ENCODE assay signal across 27 cellular contexts in genomic region chr10:91517394-91517793, GRCh38.
"Had no signal": no experiment of that assay in that cellular context is flagged by ENCODE, and none has a peak within 500 bp of the region (broad histone marks: within the 10 kb centered on the region; RNA-seq: fewer than 3 reads in every experiment).

No MANE protein-coding gene starts in this region.

- H3K27me3 Mint-ChIP-seq: dendritic cell treated with granulocyte-macrophage colony-stimulating factor and Interleukin-4, amounts not matched to agents 40 ng/mL and 50 ng/mL, for 4 days had no signal

- H3K4me3 ChIP-seq: colonic mucosa, coronary artery, dorsolateral prefrontal cortex, esophagus muscularis mucosa, esophagus squamous epithelium, gastrocnemius medialis, gastroesophageal sphincter, heart left ventricle, heart right ventricle had no signal

- DNase-seq: colonic mucosa; cortex of kidney; dermis blood vessel endothelial cell; dorsolateral prefrontal cortex; effector CD4-positive, alpha-beta T cell; effector CD8-positive, alpha-beta T cell; effector memory CD4-positive, alpha-beta T cell; effector memory CD8-positive, alpha-beta T cell; endodermal cell; erythroblast; esophagus squamous epithelium; foreskin fibroblast; foreskin keratinocyte; foreskin melanocyte; gastrocnemius medialis; glutamatergic neuron; head of caudate nucleus; heart left ventricle; heart right ventricle had no signal

- H3K36me3 ChIP-seq: colonic mucosa, gastrocnemius medialis had no signal

- H3K27me3 ChIP-seq: colonic mucosa, dorsolateral prefrontal cortex, esophagus muscularis mucosa, esophagus squamous epithelium, foreskin keratinocyte, gastrocnemius medialis, gastroesophageal sphincter, heart left ventricle, heart right ventricle had no signal

- H3K9me3 Mint-ChIP-seq: effector memory CD8-positive, alpha-beta T cell; endodermal cell had no signal

- H3K9me3 ChIP-seq: colonic mucosa, esophagus squamous epithelium, gastrocnemius medialis, gastroesophageal sphincter had no signal

- H3K4me3 Mint-ChIP-seq: dendritic cell treated with granulocyte-macrophage colony-stimulating factor and Interleukin-4, amounts not matched to agents 40 ng/mL and 50 ng/mL, for 4 days; effector memory CD8-positive, alpha-beta T cell; endodermal cell had no signal

- FAIRE-seq: endometrium, endothelial cell of umbilical vein had no signal

- H3K4me1 ChIP-seq: colonic mucosa, foreskin keratinocyte had no signal

- H3K4me1 Mint-ChIP-seq: endodermal cell had no signal

- ATAC-seq: effector memory CD8-positive, alpha-beta T cell; esophagus mucosa; foreskin keratinocyte; gastrocnemius medialis; gastroesophageal sphincter; heart left ventricle; heart right ventricle had no signal

- H3K27ac Mint-ChIP-seq: dendritic cell treated with granulocyte-macrophage colony-stimulating factor and Interleukin-4, amounts not matched to agents 40 ng/mL and 50 ng/mL, for 4 days; effector memory CD8-positive, alpha-beta T cell; endodermal cell had no signal

- H3K27ac ChIP-seq: colonic mucosa, coronary artery, dorsolateral prefrontal cortex, epithelial cell of prostate, esophagus muscularis mucosa, foreskin keratinocyte, gastrocnemius medialis, gastroesophageal sphincter, heart left ventricle, heart right ventricle had no signal
